Comparison of ENCODE assay signal across 9 cellular contexts in the genomic region with DNA sequence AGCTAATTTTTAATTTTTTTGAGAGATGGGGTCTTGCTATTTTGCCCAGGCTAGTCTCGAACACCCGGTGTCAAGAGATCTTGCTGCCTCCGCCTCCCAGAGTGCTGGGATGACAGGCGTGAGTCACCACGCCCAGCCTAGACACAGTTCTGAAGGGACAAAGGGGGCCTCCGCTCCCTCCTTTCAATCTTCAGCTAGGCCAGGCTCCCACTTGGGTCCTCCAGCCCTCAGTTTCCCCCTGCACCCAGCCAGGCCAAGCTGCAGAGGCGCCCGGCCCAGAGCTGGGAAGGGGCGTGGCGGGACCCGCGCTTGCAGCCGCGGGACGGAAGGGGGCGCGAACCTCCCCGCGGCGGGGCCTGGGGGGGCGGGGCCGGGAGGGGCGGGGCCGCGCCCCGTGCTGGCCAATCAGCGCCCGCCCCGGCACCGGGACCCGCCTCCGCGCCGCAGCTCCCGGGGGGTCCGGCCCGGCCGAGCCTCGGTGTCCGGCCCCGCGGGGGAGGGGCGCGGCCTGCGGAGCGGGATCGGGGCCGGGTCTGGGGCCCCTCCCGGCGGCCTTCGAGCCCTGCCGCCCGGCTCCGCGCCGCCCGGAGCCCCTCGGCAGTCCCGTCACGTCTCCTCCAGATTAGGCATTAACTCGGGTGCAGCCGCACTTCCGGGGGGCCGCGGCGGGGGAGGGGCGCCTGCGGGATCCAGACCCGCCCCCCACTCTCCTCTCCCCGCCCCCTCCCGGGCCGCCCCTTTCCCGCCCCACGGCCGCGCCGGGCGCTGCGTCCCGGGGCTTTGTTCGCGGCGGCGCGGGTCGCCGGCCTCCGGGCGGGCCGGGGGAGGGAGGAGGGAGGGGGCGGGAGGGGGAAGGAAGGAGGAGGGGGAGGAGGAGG. TPM values are rescaled to one million over a fixed set of nuclear protein-coding genes. Genes with fewer than 3 reads are reported as not detected.
A peak's percentile ranks its signal among the peaks of the same experiment; 100 is the strongest.
DNase-seq lines count a peak whose midpoint lies in the region; ATAC-seq and TF ChIP-seq lines count a peak whose summit lies in the region.
"Had no signal": no experiment of that assay in that cellular context is flagged by ENCODE, and none has a peak within 500 bp of the region (broad histone marks: within the 10 kb centered on the region; RNA-seq: fewer than 3 reads in every experiment).

No MANE protein-coding gene starts in this region.

- TF ChIP-seq CTCF in endothelial cell (IDR thresholded peaks at IDR 0.05; ENCODE audit: unreplicated experiment): peak; percentile 44
- peak; percentile 65 for TF ChIP-seq CTCF in mucosa of descending colon (IDR thresholded peaks at IDR 0.05)

- no peak overlapping the region for H3K27ac Mint-ChIP-seq in endothelial cell (ENCODE audit: unreplicated experiment)

- peak overlapping the region; percentile 56 for H3K4me3 Mint-ChIP-seq in endothelial cell (ENCODE audit: unreplicated experiment)

- peaks cover 14% of the 10 kb centered on the region for H3K27me3 Mint-ChIP-seq in endothelial cell (ENCODE audit: unreplicated experiment)

- H3K9me3 Mint-ChIP-seq in endothelial cell (ENCODE audit: unreplicated experiment): no peaks in the 10 kb centered on the region

- peaks cover 4% of the 10 kb centered on the region for H3K36me3 Mint-ChIP-seq in endothelial cell (ENCODE audit: low read depth, unreplicated experiment)

- H3K4me1 ChIP-seq in mucosa of descending colon (ENCODE audit: low read depth): peaks cover 17% of the 10 kb centered on the region

- peak overlapping the region; percentile 48 for H3K4me3 ChIP-seq in mucosa of descending colon

- no peaks in the 10 kb centered on the region for H3K9me3 ChIP-seq in mucosa of descending colon

- intact Hi-C loops in mucosa of descending colon (cut with DNase I, micrococcal nuclease): no loop called here

- ATAC-seq in GM18870 (IDR thresholded peaks at IDR 0.05; ENCODE audit: unreplicated experiment): peak; percentile 43
- peak; percentile 64 for ATAC-seq in HG03103 (IDR thresholded peaks at IDR 0.05; ENCODE audit: low read depth, unreplicated experiment)
- ATAC-seq in mucosa of descending colon: peak; percentile 89

- DNase-seq in Ammon's horn (ENCODE audit: low spot score) (peak; percentile 80), NCI-H748 treated with DMSO at 0.1 percent for 48 hours (lab: John Stamatoyannopoulos, UW) (peak; percentile 8), endothelial cell (ENCODE audit: low spot score) (peak; percentile 90), mucosa of descending colon (peak; percentile 84 to 91 (median 87))
- DNase-seq in activated CD8-positive, alpha-beta memory T cell treated with anti-CD3 and anti-CD28 coated beads for 48 hours (ENCODE audit: low read depth in 2 of 3, low spot score in 2 of 3): peak; percentile 58 to 68 (median 64)
- peak; percentile 64 for DNase-seq in stimulated activated CD8-positive, alpha-beta memory T cell treated with anti-CD3 and anti-CD28 coated beads, Interleukin-4, amount 100 ng/mL, for 24 hours (ENCODE audit: low read depth)

- no peaks in the 10 kb centered on the region for H3K36me3 ChIP-seq in mucosa of descending colon (ENCODE audit: low read depth)

- H3K4me1 Mint-ChIP-seq in endothelial cell (ENCODE audit: unreplicated experiment): peaks cover 19% of the 10 kb centered on the region

RNA-seq across cellular contexts. Expression of gene AGRN, which starts 0.6 kb away (rescaled TPM):
- total RNA-seq in endothelial cell (ENCODE audit: unreplicated experiment): 374 TPM
- total RNA-seq in mucosa of descending colon: 10 to 100 TPM; 32.0 to 54.4 (median 40.6) TPM

RNA-seq across cellular contexts. Expression of gene ISG15, which starts 6.1 kb away (rescaled TPM):
- total RNA-seq in endothelial cell (ENCODE audit: unreplicated experiment) (33.3 TPM), mucosa of descending colon (10 to 100 TPM; 37.5 to 41.7 (median 38.7) TPM)

RNA-seq across cellular contexts. Expression of gene HES4, which starts 19.5 kb away (rescaled TPM):
- total RNA-seq in endothelial cell (ENCODE audit: unreplicated experiment) (144 TPM), mucosa of descending colon (10 to 100 TPM; 10.3 to 22.7 (median 21.1) TPM)

RNA-seq across cellular contexts. Expression of gene PERM1, which starts 37.5 kb away (rescaled TPM):
- total RNA-seq in endothelial cell (ENCODE audit: unreplicated experiment): not detected
- total RNA-seq in mucosa of descending colon: under 1 TPM in 1 of 3 donors, not detected in 2; 0.24 TPM
- total RNA-seq: activated CD8-positive, alpha-beta memory T cell treated with anti-CD3 and anti-CD28 coated beads for 36 hours had no signal

RNA-seq across cellular contexts. Expression of gene PLEKHN1, which starts 53.1 kb away (rescaled TPM):
- not detected for total RNA-seq in endothelial cell (ENCODE audit: unreplicated experiment)
- under 1 TPM; 0.23 to 0.99 (median 0.32) TPM for total RNA-seq in mucosa of descending colon

Comparison
In these comparisons a context has a peak if more than half of its experiments do, and no peak if none do; other contexts are left out.
1. Peak in every context shown above with its lines: DNase-seq, ATAC-seq and H3K4me3 ChIP-seq.
2. DNase-seq: peak in every context shown above with its lines; median percentile 90 in endothelial cell; 87 in mucosa of descending colon; 80 in Ammon's horn; 64 in activated CD8-positive, alpha-beta memory T cell treated with anti-CD3 and anti-CD28 coated beads for 48 hours; 64 in stimulated activated CD8-positive, alpha-beta memory T cell treated with anti-CD3 and anti-CD28 coated beads, Interleukin-4, amount 100 ng/mL, for 24 hours; 8 in NCI-H748 treated with DMSO at 0.1 percent for 48 hours.